In the genomic region with DNA sequence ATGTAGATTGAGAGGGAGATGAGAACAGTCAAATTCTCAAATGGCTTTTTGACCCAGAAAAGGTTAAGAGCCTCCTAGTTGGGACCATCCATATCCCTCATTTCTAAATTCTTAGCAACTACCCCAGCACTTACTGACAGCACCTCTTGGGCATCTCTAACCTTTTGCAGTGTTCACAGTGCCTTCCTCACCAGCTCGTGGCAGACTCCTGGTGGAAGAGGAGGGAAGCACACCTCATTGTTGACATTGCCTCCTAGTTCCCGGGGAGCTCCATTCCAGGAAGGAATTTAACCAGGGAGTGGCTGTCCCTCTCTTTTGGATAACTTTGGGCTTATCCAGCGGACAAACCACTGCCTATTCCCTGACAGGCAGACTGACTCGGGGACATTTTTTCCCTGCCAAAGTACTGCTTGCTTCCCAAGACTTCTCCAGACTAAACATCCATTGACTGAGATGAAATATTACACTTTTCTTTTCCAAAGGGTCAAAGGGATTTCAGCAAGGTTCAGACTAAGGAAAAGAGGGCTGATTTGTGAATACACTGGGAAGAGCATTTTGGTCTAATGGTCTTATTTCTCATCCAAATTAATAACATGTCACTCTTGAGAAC, we compare ENCODE assay signal across 8 cellular contexts. TPM values are rescaled to one million over a fixed set of nuclear protein-coding genes. Genes with fewer than 3 reads are reported as not detected.
DNase-seq lines count a peak whose midpoint lies in the region; ATAC-seq and TF ChIP-seq lines count a peak whose summit lies in the region.

No MANE protein-coding gene starts in this region.

- peak; percentile 39 to 74 (median 69) for TF ChIP-seq CTCF in testis (IDR thresholded peaks at IDR 0.05)

- ATAC-seq in HG03175 (IDR thresholded peaks at IDR 0.05; ENCODE audit: unreplicated experiment) (peak; percentile 73), GM19397 (IDR thresholded peaks at IDR 0.05; ENCODE audit: unreplicated experiment) (no peak)
- peak; percentile 87 for ATAC-seq in activated CD8-positive, alpha-beta T cell treated with anti-CD3 and anti-CD28 coated beads, Interleukin-2, amount 10 ng/mL, durations not matched to agents 7 days and 5 days
- ATAC-seq in naive thymus-derived CD8-positive, alpha-beta T cell: peak; percentile 82 to 95

- peak; percentile 86 for DNase-seq in Daoy (ENCODE audit: low read depth)
- peak; percentile 26 for DNase-seq in NCI-H526 treated with DMSO at 0.1 percent for 48 hours (lab: John Stamatoyannopoulos, UW)
- DNase-seq in activated CD8-positive, alpha-beta T cell treated with anti-CD3 and anti-CD28 coated beads, Interleukin-2, amount 10 ng/mL, durations not matched to agents 7 days and 5 days: peak; percentile 63
- peak; percentile 57 for DNase-seq in epidermal melanocyte (ENCODE audit: insufficient read length, low spot score)
- DNase-seq in naive thymus-derived CD8-positive, alpha-beta T cell: peak; percentile 15 to 72 (median 40)
- DNase-seq in testis: peak; percentile 69

- POLR2A ChIA-PET in activated CD8-positive, alpha-beta T cell treated with anti-CD3 and anti-CD28 coated beads, Interleukin-2, amount 10 ng/mL, durations not matched to agents 7 days and 5 days (lab: Charles Lee): interaction anchor here (2.8 kb wide), 1 partner anchor 65 kb away, joined by 8 read pairs; the partner anchor contains the start of gene DAD1
- POLR2A ChIA-PET in naive thymus-derived CD8-positive, alpha-beta T cell (lab: Charles Lee): interaction anchor here (0.6 to 2.4 kb wide), 3 partner anchors 82 to 182 kb away, joined by 3 to 15 read pairs (median 9); no protein-coding TSS in a partner anchor

- H3K9me3 Mint-ChIP-seq in activated CD8-positive, alpha-beta T cell treated with anti-CD3 and anti-CD28 coated beads, Interleukin-2, amount 10 ng/mL, durations not matched to agents 7 days and 5 days (ENCODE audit: insufficient read depth): no peaks in the 10 kb centered on the region
- H3K9me3 Mint-ChIP-seq in naive thymus-derived CD8-positive, alpha-beta T cell: no peaks in the 10 kb centered on the region

- H3K4me3 Mint-ChIP-seq in activated CD8-positive, alpha-beta T cell treated with anti-CD3 and anti-CD28 coated beads, Interleukin-2, amount 10 ng/mL, durations not matched to agents 7 days and 5 days: no peak overlapping the region
- no peak overlapping the region for H3K4me3 Mint-ChIP-seq in naive thymus-derived CD8-positive, alpha-beta T cell

- H3K4me1 Mint-ChIP-seq in activated CD8-positive, alpha-beta T cell treated with anti-CD3 and anti-CD28 coated beads, Interleukin-2, amount 10 ng/mL, durations not matched to agents 7 days and 5 days (ENCODE audit: low read depth): peaks cover 18% of the 10 kb centered on the region
- H3K4me1 Mint-ChIP-seq in naive thymus-derived CD8-positive, alpha-beta T cell: no peaks in the 10 kb centered on the region

- no peak overlapping the region for H3K27ac ChIP-seq in testis

- 34 to 40% methylated on average over 3 to 4 of the region's 4 CpGs for WGBS in testis, 2 donors

- H3K27me3 Mint-ChIP-seq in activated CD8-positive, alpha-beta T cell treated with anti-CD3 and anti-CD28 coated beads, Interleukin-2, amount 10 ng/mL, durations not matched to agents 7 days and 5 days (ENCODE audit: low read depth): peaks cover 2% of the 10 kb centered on the region
- H3K27me3 Mint-ChIP-seq in naive thymus-derived CD8-positive, alpha-beta T cell: peaks cover 0 to 5% (median 0%) of the 10 kb centered on the region in 5 donors

- no peak overlapping the region for H3K4me3 ChIP-seq in testis

- intact Hi-C loops in testis (cut with DNase I; ENCODE audit: low total_unique reads): no loop called here

- H3K27ac Mint-ChIP-seq in activated CD8-positive, alpha-beta T cell treated with anti-CD3 and anti-CD28 coated beads, Interleukin-2, amount 10 ng/mL, durations not matched to agents 7 days and 5 days: no peak overlapping the region
- no peak overlapping the region for H3K27ac Mint-ChIP-seq in naive thymus-derived CD8-positive, alpha-beta T cell

- no peaks in the 10 kb centered on the region for H3K36me3 Mint-ChIP-seq in activated CD8-positive, alpha-beta T cell treated with anti-CD3 and anti-CD28 coated beads, Interleukin-2, amount 10 ng/mL, durations not matched to agents 7 days and 5 days (ENCODE audit: low read depth)
- no peaks in the 10 kb centered on the region for H3K36me3 Mint-ChIP-seq in naive thymus-derived CD8-positive, alpha-beta T cell

- H3K4me1 ChIP-seq in testis: no peaks in the 10 kb centered on the region

- H3K36me3 ChIP-seq in testis (ENCODE audit: low read depth, missing control alignments): no peaks in the 10 kb centered on the region

- H3K27me3 ChIP-seq in testis: no peaks in the 10 kb centered on the region

- no peaks in the 10 kb centered on the region for H3K9me3 ChIP-seq in testis

- no peak for TF ChIP-seq POLR2A in testis (IDR thresholded peaks at IDR 0.05)

- CTCF ChIA-PET in activated CD8-positive, alpha-beta T cell treated with anti-CD3 and anti-CD28 coated beads, Interleukin-2, amount 10 ng/mL, durations not matched to agents 7 days and 5 days (lab: Charles Lee): interaction anchor here (0.6 to 3.2 kb wide), 21 partner anchors 9 to 741 kb away, joined by 3 to 59 read pairs (median 4); partner anchors contain the start of genes DAD1 and OR6J1

RNA-seq across cellular contexts. Expression of gene OR6J1, which starts 9.0 kb away (rescaled TPM):
- total RNA-seq in Daoy (2014; rRNA removed; shearing (Covaris generic)): not detected in 2 replicates
- total RNA-seq in activated CD8-positive, alpha-beta T cell treated with anti-CD3 and anti-CD28 coated beads, Interleukin-2, amount 10 ng/mL, durations not matched to agents 7 days and 5 days: not detected
- not detected for total RNA-seq in naive thymus-derived CD8-positive, alpha-beta T cell
- polyA plus RNA-seq in naive thymus-derived CD8-positive, alpha-beta T cell: not detected
- total RNA-seq in testis: under 1 TPM in 1 of 2 donors, not detected in 1; 0.19 TPM
- polyA plus RNA-seq in testis (ENCODE audit: insufficient read depth, low read depth, low replicate concordance): not detected

RNA-seq across cellular contexts. Expression of gene ABHD4, which starts 55.0 kb away (rescaled TPM):
- 11.7 and 12.8 TPM in 2 replicates for total RNA-seq in Daoy (2014; rRNA removed; shearing (Covaris generic))
- 1 to 10 TPM; 8.0 to 8.5 TPM for total RNA-seq in activated CD8-positive, alpha-beta T cell treated with anti-CD3 and anti-CD28 coated beads, Interleukin-2, amount 10 ng/mL, durations not matched to agents 7 days and 5 days
- 10 to 100 TPM; 22.2 to 22.6 TPM for total RNA-seq in naive thymus-derived CD8-positive, alpha-beta T cell
- polyA plus RNA-seq in naive thymus-derived CD8-positive, alpha-beta T cell: 10 to 100 TPM in 2 of 3 donors, 1 to 10 TPM in 1; 8.7 to 11.9 (median 11.1) TPM
- total RNA-seq in testis: 100 to 1,000 TPM; 122 to 158 TPM
- 111 TPM for polyA plus RNA-seq in testis (ENCODE audit: insufficient read depth, low read depth, low replicate concordance)

Comparison
In these comparisons a context has a peak if more than half of its experiments do, and no peak if none do; other contexts are left out.
1. DNase-seq: peak in every context shown above with its lines; median percentile 86 in Daoy; 69 in testis; 63 in activated CD8-positive, alpha-beta T cell treated with anti-CD3 and anti-CD28 coated beads, Interleukin-2, amount 10 ng/mL, durations not matched to agents 7 days and 5 days; 57 in epidermal melanocyte; 40 in naive thymus-derived CD8-positive, alpha-beta T cell; 26 in NCI-H526 treated with DMSO at 0.1 percent for 48 hours.